In genomic region chr3:185948292-185948691, GRCh38 we compare ENCODE assay signal across 21 cellular contexts.
"Had no signal": no experiment of that assay in that cellular context is flagged by ENCODE, and none has a peak within 500 bp of the region (broad histone marks: within the 10 kb centered on the region; RNA-seq: fewer than 3 reads in every experiment).

No MANE protein-coding gene starts in this region.

- H3K9me3 ChIP-seq: psoas muscle, thoracic aorta, transverse colon had no signal

- H3K27me3 ChIP-seq: transverse colon had no signal

- DNase-seq: effector CD4-positive, alpha-beta T cell; endodermal cell; erythroblast; heart left ventricle; hippocampal formation; left colon; naive thymus-derived CD4-positive, alpha-beta T cell; nephron progenitor cell; psoas muscle; retina; spleen; stimulated activated CD4-positive, alpha-beta T cell treated with anti-CD3 and anti-CD28 coated beads, Interleukin-15, amount 100 ng/mL, for 24 hours; stimulated activated CD4-positive, alpha-beta T cell treated with anti-CD3 and anti-CD28 coated beads, Interleukin-1b, Interleukin-23, amount 100 ng/mL, for 48 hours; stimulated activated CD4-positive, alpha-beta T cell treated with anti-CD3 and anti-CD28 coated beads, Interleukin-4, amount 100 ng/mL, for 4 hours; stimulated activated naive B cell treated with anti-CD40 and anti-IgM and Interleukin-4, amounts not matched to agents 10 μg/mL and 1 μg/mL and 100 μg/mL, for 72 hours; stomach; substantia nigra; transverse colon had no signal

- ATAC-seq: heart left ventricle; left colon; naive thymus-derived CD4-positive, alpha-beta T cell; psoas muscle; sciatic nerve; stimulated activated naive B cell treated with anti-CD40 and anti-IgM and Interleukin-4, amounts not matched to agents 10 μg/mL and 1 μg/mL and 100 μg/mL, for 72 hours had no signal

- H3K4me3 ChIP-seq: coronary artery, heart left ventricle, psoas muscle, spleen, stomach, thoracic aorta, transverse colon had no signal

- H3K36me3 ChIP-seq: heart left ventricle, spleen, stomach, thoracic aorta, transverse colon had no signal

- H3K27ac ChIP-seq: coronary artery, heart left ventricle, psoas muscle, spleen, stomach, thoracic aorta, transverse colon had no signal
